ENCODE assay signal across 10 cellular contexts in the genomic region with DNA sequence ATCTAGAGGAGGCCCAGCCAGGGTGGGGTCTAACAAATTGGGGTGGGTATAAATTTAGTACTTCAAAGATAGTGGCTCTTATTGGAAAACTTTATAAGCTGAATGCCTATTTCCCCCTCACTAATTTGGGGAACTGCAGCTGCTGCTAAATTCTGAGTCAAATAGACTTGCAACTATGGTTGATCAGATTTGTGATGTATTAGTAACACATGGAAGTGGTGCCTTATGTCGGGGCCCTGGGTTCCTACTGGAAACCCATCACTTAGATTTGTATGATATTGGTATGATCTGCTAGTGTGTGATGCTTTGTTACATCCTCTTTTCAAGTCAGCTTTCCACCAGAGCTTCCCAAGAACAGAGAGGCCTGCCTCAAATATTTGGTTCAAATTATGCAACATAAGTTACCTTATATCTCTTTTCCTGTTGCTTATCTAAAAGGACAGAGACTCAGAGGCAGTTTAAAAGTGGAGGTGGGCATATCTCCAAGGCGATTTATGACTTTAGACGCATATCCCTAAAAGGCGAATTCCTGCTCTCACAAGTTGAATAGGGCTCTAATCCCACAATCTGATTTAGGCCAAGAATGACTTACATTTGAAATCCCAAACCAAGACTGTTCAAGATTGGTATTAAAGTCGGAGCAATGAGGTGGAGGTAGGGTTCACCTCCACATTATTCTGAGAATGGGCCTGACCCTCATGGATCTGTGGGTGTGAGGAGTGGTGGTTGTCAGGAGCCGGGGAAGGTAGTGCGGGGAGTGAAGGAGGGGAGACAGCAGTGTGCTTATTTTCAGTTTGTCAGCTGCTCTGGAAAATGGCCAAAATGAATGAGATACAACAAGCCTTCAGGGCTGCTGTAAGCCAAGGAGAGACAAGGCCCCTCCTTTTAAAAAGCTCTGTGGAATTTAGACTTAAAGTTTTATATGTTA.
DNase-seq lines count a peak whose midpoint lies in the region; ATAC-seq, FAIRE-seq and TF ChIP-seq lines count a peak whose summit lies in the region.
"Had no signal": no experiment of that assay in that cellular context is flagged by ENCODE, and none has a peak within 500 bp of the region (broad histone marks: within the 10 kb centered on the region; RNA-seq: fewer than 3 reads in every experiment).

No MANE protein-coding gene starts in this region.

- DNase-seq in HTR-8/SVneo (ENCODE audit: insufficient read length, low spot score), result peak; percentile 77
- no peak for DNase-seq in ascending aorta (ENCODE audit: low spot score in 2 of 2)
- no peak for DNase-seq in right atrium auricular region (ENCODE audit: low spot score)
- no peak for DNase-seq in stimulated activated naive B cell treated with anti-CD40 and anti-IgM and Interleukin-4, amounts not matched to agents 10 μg/mL and 1 μg/mL and 100 μg/mL, for 72 hours
- no peak for DNase-seq in DMS53 (lab: John Stamatoyannopoulos, UW)
- no peak for DNase-seq in hepatic stellate cell (ENCODE audit: low spot score)
- no peak for DNase-seq in activated T-cell treated with anti-CD3 and anti-CD28 coated beads for 4 hours

- peak overlapping the region; percentile 21 for H3K27ac Mint-ChIP-seq in stimulated activated naive B cell treated with anti-CD40 and anti-IgM and Interleukin-4, amounts not matched to agents 10 μg/mL and 1 μg/mL and 100 μg/mL, for 72 hours
- H3K27ac Mint-ChIP-seq: stimulated activated effector memory CD8-positive, alpha-beta T cell treated with anti-CD3 and anti-CD28 coated beads, Interleukin-12 subunit alpha, Interleukin-12 subunit beta, amount 100 ng/mL, for 72 hours had no signal

- peaks cover 0 to 1% of the 10 kb centered on the region in 2 donors for H3K9me3 Mint-ChIP-seq in stimulated activated naive B cell treated with anti-CD40 and anti-IgM and Interleukin-4, amounts not matched to agents 10 μg/mL and 1 μg/mL and 100 μg/mL, for 72 hours
- H3K9me3 Mint-ChIP-seq: stimulated activated effector memory CD8-positive, alpha-beta T cell treated with anti-CD3 and anti-CD28 coated beads, Interleukin-12 subunit alpha, Interleukin-12 subunit beta, amount 100 ng/mL, for 72 hours had no signal

- ATAC-seq in stimulated activated naive B cell treated with anti-CD40 and anti-IgM and Interleukin-4, amounts not matched to agents 10 μg/mL and 1 μg/mL and 100 μg/mL, for 72 hours (replicated peaks), result peak; percentile 37 to 44
- ATAC-seq in GM19397 (IDR thresholded peaks at IDR 0.05; ENCODE audit: unreplicated experiment), result no peak
- ATAC-seq: GM12878; stimulated activated effector memory CD8-positive, alpha-beta T cell treated with anti-CD3 and anti-CD28 coated beads, Interleukin-12 subunit alpha, Interleukin-12 subunit beta, amount 100 ng/mL, for 72 hours had no signal

- intact Hi-C loops in ascending aorta (cut with DNase I), result loop anchor here (5.0 kb wide), 5 partner anchors 147 to 437 kb away; no protein-coding TSS in a partner anchor

- TF ChIP-seq CTCF in ascending aorta (IDR thresholded peaks at IDR 0.05) (no peak), right atrium auricular region (IDR thresholded peaks at IDR 0.05) (no peak)

- H3K27me3 ChIP-seq in ascending aorta, result no peaks in the 10 kb centered on the region
- H3K27me3 ChIP-seq in right atrium auricular region, result no peaks in the 10 kb centered on the region

- H3K27me3 Mint-ChIP-seq in stimulated activated naive B cell treated with anti-CD40 and anti-IgM and Interleukin-4, amounts not matched to agents 10 μg/mL and 1 μg/mL and 100 μg/mL, for 72 hours, result no peaks in the 10 kb centered on the region

- H3K27ac ChIP-seq in ascending aorta, result peak overlapping the region; percentile 91 to 92
- H3K27ac ChIP-seq in right atrium auricular region, result peak overlapping the region; percentile 85 to 87

- H3K36me3 ChIP-seq in ascending aorta, result no peaks in the 10 kb centered on the region
- no peaks in the 10 kb centered on the region for H3K36me3 ChIP-seq in right atrium auricular region

- H3K4me1 Mint-ChIP-seq in stimulated activated naive B cell treated with anti-CD40 and anti-IgM and Interleukin-4, amounts not matched to agents 10 μg/mL and 1 μg/mL and 100 μg/mL, for 72 hours, result peaks cover 34 to 66% of the 10 kb centered on the region in 2 donors

- H3K36me3 Mint-ChIP-seq in stimulated activated naive B cell treated with anti-CD40 and anti-IgM and Interleukin-4, amounts not matched to agents 10 μg/mL and 1 μg/mL and 100 μg/mL, for 72 hours, result peaks cover 2 to 9% of the 10 kb centered on the region in 2 donors
- H3K36me3 Mint-ChIP-seq: stimulated activated effector memory CD8-positive, alpha-beta T cell treated with anti-CD3 and anti-CD28 coated beads, Interleukin-12 subunit alpha, Interleukin-12 subunit beta, amount 100 ng/mL, for 72 hours had no signal

- peaks cover 13 to 55% of the 10 kb centered on the region in 2 donors for H3K4me1 ChIP-seq in ascending aorta
- peaks cover 4 to 75% of the 10 kb centered on the region in 2 donors for H3K4me1 ChIP-seq in right atrium auricular region

- H3K4me3 Mint-ChIP-seq in stimulated activated naive B cell treated with anti-CD40 and anti-IgM and Interleukin-4, amounts not matched to agents 10 μg/mL and 1 μg/mL and 100 μg/mL, for 72 hours, result no peak overlapping the region
- H3K4me3 Mint-ChIP-seq: stimulated activated effector memory CD8-positive, alpha-beta T cell treated with anti-CD3 and anti-CD28 coated beads, Interleukin-12 subunit alpha, Interleukin-12 subunit beta, amount 100 ng/mL, for 72 hours had no signal

- FAIRE-seq in HTR-8/SVneo (lab: Jason Lieb, UNC), result peak; percentile 99
- FAIRE-seq: GM12878 had no signal

- H3K9me3 ChIP-seq in ascending aorta, result no peaks in the 10 kb centered on the region
- no peaks in the 10 kb centered on the region for H3K9me3 ChIP-seq in right atrium auricular region

- H3K4me3 ChIP-seq in ascending aorta (no peak overlapping the region), right atrium auricular region (no peak overlapping the region)
- H3K4me3 ChIP-seq: GM12878 had no signal
